In genomic region chr15:43710431-43711131, GRCh38 we compare ENCODE assay signal across 3 cellular contexts. TPM values are rescaled to one million over a fixed set of nuclear protein-coding genes. Genes with fewer than 3 reads are reported as not detected.
"Had no signal": no experiment of that assay in that cellular context is flagged by ENCODE, and none has a peak within 500 bp of the region (broad histone marks: within the 10 kb centered on the region; RNA-seq: fewer than 3 reads in every experiment).

No MANE protein-coding gene starts in this region.

RNA-seq across cellular contexts. Expression of gene CKMT1A, which starts 16.9 kb away (rescaled TPM):
- total RNA-seq: GM23248, HFFc6, IMR-90 had no signal
- polyA plus RNA-seq: GM23248, IMR-90 had no signal
